Comparison of ENCODE assay signal across 1 cellular context in the genomic region with DNA sequence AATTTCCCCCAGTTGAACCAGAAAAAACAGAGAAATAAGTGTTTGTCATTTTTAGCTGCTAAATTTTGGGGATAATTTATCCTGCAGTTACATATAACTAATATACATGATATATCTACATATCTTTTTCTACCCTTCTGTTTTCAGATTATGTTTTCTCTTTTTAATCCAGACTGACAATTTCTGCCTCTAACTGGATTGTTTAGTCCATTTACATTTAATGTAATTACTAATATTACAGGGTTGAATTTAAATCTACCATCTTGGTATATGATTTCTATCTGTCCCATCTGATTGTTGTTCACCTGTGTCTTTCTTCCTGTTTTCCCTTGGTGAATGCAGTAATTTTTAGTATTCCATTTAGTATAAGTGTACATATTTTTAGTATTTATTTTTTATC.
TF ChIP-seq lines count a peak whose summit lies in the region.

No MANE protein-coding gene starts in this region.

TF ChIP-seq in HepG2, 621 proteins besides CTCF, POLR2A, EP300 and RAD21 (continued from another document):
- TF ChIP-seq, protein P1, sequence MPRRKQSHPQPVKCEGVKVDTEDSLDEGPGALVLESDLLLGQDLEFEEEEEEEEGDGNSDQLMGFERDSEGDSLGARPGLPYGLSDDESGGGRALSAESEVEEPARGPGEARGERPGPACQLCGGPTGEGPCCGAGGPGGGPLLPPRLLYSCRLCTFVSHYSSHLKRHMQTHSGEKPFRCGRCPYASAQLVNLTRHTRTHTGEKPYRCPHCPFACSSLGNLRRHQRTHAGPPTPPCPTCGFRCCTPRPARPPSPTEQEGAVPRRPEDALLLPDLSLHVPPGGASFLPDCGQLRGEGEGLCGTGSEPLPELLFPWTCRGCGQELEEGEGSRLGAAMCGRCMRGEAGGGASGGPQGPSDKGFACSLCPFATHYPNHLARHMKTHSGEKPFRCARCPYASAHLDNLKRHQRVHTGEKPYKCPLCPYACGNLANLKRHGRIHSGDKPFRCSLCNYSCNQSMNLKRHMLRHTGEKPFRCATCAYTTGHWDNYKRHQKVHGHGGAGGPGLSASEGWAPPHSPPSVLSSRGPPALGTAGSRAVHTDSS (CRISPR knock-in tag; conservative IDR thresholded peaks at IDR 0.05), result no peak
- TF ChIP-seq FOXK2 (IDR thresholded peaks at IDR 0.05), result no peak
- no peak for TF ChIP-seq ZNF724P (CRISPR knock-in tag; IDR thresholded peaks at IDR 0.05; ENCODE audit: borderline replicate concordance)
